16 cellular contexts compared by ENCODE assay signal in genomic region chr12:124583854-124584253, GRCh38. TPM values are rescaled to one million over a fixed set of nuclear protein-coding genes. Genes with fewer than 3 reads are reported as not detected.
DNase-seq lines count a peak whose midpoint lies in the region; ATAC-seq and TF ChIP-seq lines count a peak whose summit lies in the region.
"Had no signal": no experiment of that assay in that cellular context is flagged by ENCODE, and none has a peak within 500 bp of the region (broad histone marks: within the 10 kb centered on the region; RNA-seq: fewer than 3 reads in every experiment).

No MANE protein-coding gene starts in this region.

- in situ Hi-C loops in IMR-90 (cut with MboI; ENCODE audit: low sequenced_read_pairs): no loop called here

- H2BK15ac ChIP-seq in IMR-90 (ENCODE audit: low read depth, low read length) (no peak overlapping the region), neuronal stem cell (ENCODE audit: low read length) (no peak overlapping the region)

- no peak overlapping the region for H2BK12ac ChIP-seq in neuronal stem cell (ENCODE audit: low read length)

- no peak overlapping the region for H2BK20ac ChIP-seq in IMR-90 (ENCODE audit: low read depth, low read length)

- peaks cover 2% of the 10 kb centered on the region; the same call in 1 of the 2 replicates for H3K27me3 ChIP-seq in IMR-90 (ENCODE audit: control insufficient read depth, insufficient read depth, low read length)
- no peaks in the 10 kb centered on the region for H3K27me3 ChIP-seq in endodermal cell (ENCODE audit: control insufficient read depth, insufficient read depth, low read length, poor library complexity, severe bottlenecking)
- peaks cover 0 to 4% (median 0%) of the 10 kb centered on the region in 3 experiments for H3K27me3 ChIP-seq in neuronal stem cell (ENCODE audit: control insufficient read depth in 3 of 3, insufficient read depth in 3 of 3, low read depth in 1 of 3, low read length in 3 of 3)
- H3K27me3 ChIP-seq: SJSA1 had no signal

- no peak for TF ChIP-seq POLR2A in IMR-90 (IDR thresholded peaks at IDR 0.05; ENCODE audit: low read depth, low read length)

- no peak overlapping the region for H3K4me3 Mint-ChIP-seq in endodermal cell
- H3K4me3 Mint-ChIP-seq: IgD-negative memory B cell had no signal

- dilution Hi-C loops in IMR-90 (cut with HindIII; ENCODE audit: low sequenced_read_pairs, unreplicated experiment): no loop called here

- no peak for TF ChIP-seq RAD21 in IMR-90 (IDR thresholded peaks at IDR 0.05; ENCODE audit: low read length)

- H3K9ac ChIP-seq in IMR-90 (ENCODE audit: low read depth, low read length) (no peak overlapping the region), endodermal cell (ENCODE audit: extremely low read depth, low read length, poor library complexity, severe bottlenecking) (no peak overlapping the region), neuronal stem cell (ENCODE audit: low read depth, low read length, poor library complexity) (no peak overlapping the region)

- H3K23ac ChIP-seq in IMR-90 (ENCODE audit: low read depth, low read length) (no peak overlapping the region), neuronal stem cell (ENCODE audit: low read depth, low read length, poor library complexity) (no peak overlapping the region)

- H4K91ac ChIP-seq in IMR-90 (ENCODE audit: insufficient read depth, low read depth, low read length) (no peak overlapping the region), neuronal stem cell (ENCODE audit: low read depth, low read length, poor library complexity) (no peak overlapping the region)

- no TSS peak for BruUV-seq in IMR-90 (replicated peaks; lab: Mats Ljungman, UMichigan)

- no peak overlapping the region for H3K4me2 ChIP-seq in IMR-90 (ENCODE audit: low read depth, low read length)
- H3K4me2 ChIP-seq in neuronal stem cell (ENCODE audit: insufficient read depth, low read length, poor library complexity, severe bottlenecking): no peak overlapping the region

- ATAC-seq in IMR-90 (ENCODE audit: low read depth) (no peak), GM21786 (IDR thresholded peaks at IDR 0.05; ENCODE audit: unreplicated experiment) (no peak)

- H2AFZ ChIP-seq in IMR-90 (replicated peaks; ENCODE audit: low read length, poor library complexity) (no peak overlapping the region), neuronal stem cell (ENCODE audit: low read length) (no peak overlapping the region)

- TF ChIP-seq CTCF in IMR-90 (conservative IDR thresholded peaks at IDR 0.05; ENCODE audit: low read depth, low read length) (no peak), endodermal cell (conservative IDR thresholded peaks at IDR 0.05) (no peak)

- POLR2A ChIA-PET in IMR-90 (lab: Charles Lee; ENCODE audit: unreplicated experiment): no interaction called here

- H3K27me3 Mint-ChIP-seq in endodermal cell (ENCODE audit: insufficient read depth): no peaks in the 10 kb centered on the region

- H3K36me3 ChIP-seq in IMR-90 (ENCODE audit: control insufficient read depth, insufficient read depth, low read length) (no peaks in the 10 kb centered on the region), endodermal cell (ENCODE audit: control insufficient read depth, insufficient read depth, low read length) (no peaks in the 10 kb centered on the region), neuronal stem cell (replicated peaks in 1 of 2; ENCODE audit: control insufficient read depth in 2 of 2, insufficient read depth in 2 of 2, low read length in 2 of 2) (no peaks in the 10 kb centered on the region)
- H3K36me3 ChIP-seq: SJSA1 had no signal

- H3K36me3 Mint-ChIP-seq in endodermal cell (ENCODE audit: low read depth): no peaks in the 10 kb centered on the region
- H3K36me3 Mint-ChIP-seq: IgD-negative memory B cell had no signal

- no peak for DNase-seq in IMR-90
- DNase-seq in OCI-M1 (lab: John Stamatoyannopoulos, UW): peak; percentile 19
- peak; percentile 60 for DNase-seq in endodermal cell
- DNase-seq in neuronal stem cell (ENCODE audit: low spot score): no peak
- no peak for DNase-seq in central memory CD4-positive, alpha-beta T cell
- DNase-seq in stimulated activated CD8-positive, alpha-beta memory T cell treated with anti-CD3 and anti-CD28 coated beads, Interleukin-4, amount 100 ng/mL, for 48 hours: no peak
- DNase-seq: H7; NCI-H1436 treated with DMSO at 0.1 percent for 48 hours; NCI-H2081 treated with DMSO at 0.1 percent for 48 hours; NCI-H2227 treated with DMSO at 0.1 percent for 48 hours; NCI-H524 treated with DMSO at 0.1 percent for 48 hours; NK-92 treated with Interleukin-12 subunit alpha and Interleukin-12 subunit beta, amount 100 ng/mL, for 24 hours had no signal

- H4K20me1 ChIP-seq in IMR-90 (ENCODE audit: insufficient read depth, low read length): no peaks in the 10 kb centered on the region

- intact Hi-C loops in IMR-90 (cut with micrococcal nuclease): no loop called here

- no peak overlapping the region for H3K4ac ChIP-seq in IMR-90 (ENCODE audit: low read depth, low read length)
- H3K4ac ChIP-seq in neuronal stem cell (ENCODE audit: low read length): no peak overlapping the region

- H4K8ac ChIP-seq in IMR-90 (ENCODE audit: low read depth in 2 of 2, low read length in 2 of 2) (no peak overlapping the region), neuronal stem cell (ENCODE audit: low read depth, low read length) (no peak overlapping the region)

- H3K79me1 ChIP-seq in IMR-90 (ENCODE audit: low read depth in 1 of 2, low read length in 2 of 2): no peaks in the 10 kb centered on the region
- H3K79me1 ChIP-seq in neuronal stem cell (ENCODE audit: low read depth, low read length): no peaks in the 10 kb centered on the region

- no peak overlapping the region for H4K5ac ChIP-seq in IMR-90 (ENCODE audit: low read depth, low read length)

- H3K4me1 Mint-ChIP-seq in endodermal cell: no peaks in the 10 kb centered on the region

- CTCF ChIA-PET in IMR-90 (lab: Yijun Ruan, JAX): interaction anchor here (0.7 kb wide), 1 partner anchor 967 kb away, joined by 3 read pairs; no protein-coding TSS in a partner anchor

- H3K14ac ChIP-seq in IMR-90 (replicated peaks; ENCODE audit: low read depth, low read length) (no peak overlapping the region), neuronal stem cell (ENCODE audit: low read length) (no peak overlapping the region)

- H3K56ac ChIP-seq in IMR-90 (ENCODE audit: extremely low read depth, insufficient read depth, low read length): no peak overlapping the region

- peaks cover 7% of the 10 kb centered on the region for H3K9me3 Mint-ChIP-seq in endodermal cell
- H3K9me3 Mint-ChIP-seq: IgD-negative memory B cell had no signal

- H3K27ac ChIP-seq in IMR-90 (ENCODE audit: insufficient read depth, low read length) (no peak overlapping the region), endodermal cell (ENCODE audit: low read depth, low read length) (no peak overlapping the region), neuronal stem cell (replicated peaks; ENCODE audit: low read length) (no peak overlapping the region)
- H3K27ac ChIP-seq: C4-2B, SJSA1 had no signal

- H2AK5ac ChIP-seq in IMR-90 (ENCODE audit: low read depth, low read length) (no peak overlapping the region), neuronal stem cell (ENCODE audit: low read depth, low read length) (no peak overlapping the region)

- H3K4me1 ChIP-seq in IMR-90 (ENCODE audit: control insufficient read depth, insufficient read depth, low read length) (peaks cover 3% of the 10 kb centered on the region; the same call in 1 of the 2 replicates), endodermal cell (ENCODE audit: control insufficient read depth, insufficient read depth, low read length) (no peaks in the 10 kb centered on the region), neuronal stem cell (ENCODE audit: control insufficient read depth in 2 of 2, insufficient read depth in 1 of 2, low read depth in 1 of 2, low read length in 2 of 2) (peaks cover 0 to 3% of the 10 kb centered on the region in 2 donors)

- no peak overlapping the region for H2BK5ac ChIP-seq in IMR-90 (ENCODE audit: low read depth, low read length, poor library complexity, severe bottlenecking)
- no peak overlapping the region for H2BK5ac ChIP-seq in neuronal stem cell (ENCODE audit: low read length)

- H3K9me3 ChIP-seq in IMR-90 (ENCODE audit: control insufficient read depth, insufficient read depth, low read length) (peaks cover 6% of the 10 kb centered on the region), endodermal cell (ENCODE audit: control insufficient read depth, low read length) (no peaks in the 10 kb centered on the region), neuronal stem cell (replicated peaks in 1 of 2; ENCODE audit: control insufficient read depth in 2 of 2, insufficient read depth in 1 of 2, low read depth in 1 of 2, low read length in 2 of 2) (peaks cover 0 to 5% of the 10 kb centered on the region in 2 donors)
- H3K9me3 ChIP-seq: SJSA1 had no signal

- H3K18ac ChIP-seq in IMR-90 (ENCODE audit: low read depth, low read length) (no peak overlapping the region), neuronal stem cell (ENCODE audit: low read length) (peak overlapping the region; percentile 59)

- H3K4me3 ChIP-seq in IMR-90 (ENCODE audit: insufficient read depth, low read depth, low read length) (no peak overlapping the region), endodermal cell (ENCODE audit: low read length) (no peak overlapping the region), neuronal stem cell (ENCODE audit: low read length in 2 of 2) (no peak overlapping the region)
- H3K4me3 ChIP-seq: SJSA1 had no signal

- H2AK9ac ChIP-seq in IMR-90 (replicated peaks; ENCODE audit: low read depth, low read length, poor library complexity): no peak overlapping the region

- WGBS in IMR-90 (ENCODE audit: extremely low coverage in 2 of 2, insufficient read length in 1 of 2), 2 experiments: 100% methylated on average over 3 of the region's 10 CpGs; no CpG with 5 or more reads in 1 of the 2 experiments
- 93 to 97% methylated on average over 4 to 10 of the region's 10 CpGs for WGBS in endodermal cell (ENCODE audit: insufficient coverage in 1 of 2, insufficient read length in 1 of 2), 2 experiments
- no CpG with 5 or more reads among the region's 10 CpGs for WGBS in neuronal stem cell (ENCODE audit: extremely low coverage in 2 of 2, insufficient read length in 2 of 2, insufficient replicate concordance in 1 of 2), 2 donors

- H2BK120ac ChIP-seq in IMR-90 (ENCODE audit: low read depth, low read length) (no peak overlapping the region), neuronal stem cell (ENCODE audit: low read depth, low read length) (no peak overlapping the region)

- no peaks in the 10 kb centered on the region for H3K9me1 ChIP-seq in IMR-90 (ENCODE audit: insufficient read depth, low read length)

- no peak overlapping the region for H3K27ac Mint-ChIP-seq in endodermal cell
- H3K27ac Mint-ChIP-seq: IgD-negative memory B cell had no signal

TF ChIP-seq in IMR-90, 13 proteins besides CTCF, POLR2A, EP300 and RAD21 (continues in another document):
- TF ChIP-seq MAZ (IDR thresholded peaks at IDR 0.05; ENCODE audit: borderline replicate concordance, low read depth, low read length): no peak

RNA-seq across cellular contexts. Expression of gene NCOR2, which starts 16.4 kb away (rescaled TPM):
- 12.9 and 15.3 TPM in 2 replicates for total RNA-seq in IMR-90 (2012; rRNA removed)
- polyA plus RNA-seq in IMR-90 (2012; rRNA removed): 40.8 and 50.2 TPM in 2 replicates
- 55.0 and 56.1 TPM in 2 replicates for polyA plus RNA-seq in IMR-90 (2012; cell fraction: cytosol; rRNA removed)
- polyA plus RNA-seq in IMR-90 (2012; cell fraction: nucleus; rRNA removed; ENCODE audit: low replicate concordance): 151 and 276 TPM in 2 replicates
- total RNA-seq in endodermal cell: 100 to 1,000 TPM; 185 to 207 TPM
- 112 TPM for polyA plus RNA-seq in endodermal cell (2013, experiment 1 of 2)
- polyA plus RNA-seq in endodermal cell (2013, experiment 2 of 2): 110 TPM
- polyA plus RNA-seq in neuronal stem cell (2013, experiment 1 of 2): 80.7 TPM
- polyA plus RNA-seq in neuronal stem cell (2013, experiment 2 of 2): 80.2 TPM

Comparison
In these comparisons a context has a peak if more than half of its experiments do, and no peak if none do; other contexts are left out.
1. DNase-seq: peak in OCI-M1 (single experiment) and endodermal cell (single experiment); none in IMR-90 (single experiment), neuronal stem cell (single experiment), central memory CD4-positive, alpha-beta T cell (single experiment) and stimulated activated CD8-positive, alpha-beta memory T cell treated with anti-CD3 and anti-CD28 coated beads, Interleukin-4, amount 100 ng/mL, for 48 hours (single experiment).
2. RNA of gene NCOR2, which starts 16.4 kb away (total RNA-seq): 185 to 207 TPM in endodermal cell; 12.9 to 15.3 TPM in IMR-90; every median in the first group is over 10 times any median in the second.